Comparison of ENCODE assay signal across 25 cellular contexts in genomic region chr1:213275293-213275692, GRCh38.
"Had no signal": no experiment of that assay in that cellular context is flagged by ENCODE, and none has a peak within 500 bp of the region (broad histone marks: within the 10 kb centered on the region; RNA-seq: fewer than 3 reads in every experiment).

No MANE protein-coding gene starts in this region.

- FAIRE-seq: urothelium cell line had no signal

- H3K27ac ChIP-seq: stomach, suprapubic skin, testis, thoracic aorta, thyroid gland, tibial artery, tibial nerve, transverse colon, upper lobe of left lung, upper lobe of right lung, uterus, vagina had no signal

- H3K36me3 ChIP-seq: suprapubic skin, thoracic aorta, upper lobe of right lung, uterus had no signal

- DNase-seq: stimulated activated CD4-positive, alpha-beta T cell treated with anti-CD3 and anti-CD28 coated beads, Interleukin-2, amount 100 ng/mL, for 48 hours; stimulated activated CD4-positive, alpha-beta T cell treated with anti-CD3 and anti-CD28 coated beads, Interleukin-4, amount 100 ng/mL, for 1 hour; stimulated activated CD4-positive, alpha-beta T cell treated with anti-CD3 and anti-CD28 coated beads, Interleukin-4, amount 100 ng/mL, for 24 hours; stimulated activated CD4-positive, alpha-beta T cell treated with anti-CD3 and anti-CD28 coated beads, Interleukin-4, amount 100 ng/mL, for 4 hours; stimulated activated CD8-positive, alpha-beta memory T cell treated with anti-CD3 and anti-CD28 coated beads, Interleukin-4, amount 100 ng/mL, for 48 hours; stimulated activated naive B cell treated with anti-CD40 and anti-IgM and Interleukin-4, amounts not matched to agents 10 μg/mL and 1 μg/mL and 100 μg/mL, for 72 hours; stimulated activated naive CD4-positive, alpha-beta T cell; stimulated activated naive CD4-positive, alpha-beta T cell treated with Interleukin-2 at 50 U/mL for 16 hours; stimulated activated naive CD8-positive, alpha-beta T cell treated with anti-CD3 and anti-CD28 coated beads, Interleukin-15, amount 100 ng/mL, for 72 hours; stimulated activated naive CD8-positive, alpha-beta T cell treated with anti-CD3 and anti-CD28 coated beads, Interleukin-15, Interleukin-2, amounts not matched to agents 100 U/mL and 50 U/mL, for 24 hours; stomach; substantia nigra; testis; thyroid gland; tibial artery; transverse colon; trophoblast cell; upper lobe of left lung; upper lobe of right lung; uterus had no signal

- H3K4me3 ChIP-seq: stomach, suprapubic skin, testis, thoracic aorta, thyroid gland, tibial artery, tibial nerve, transverse colon, upper lobe of left lung, upper lobe of right lung, uterus, vagina had no signal

- H3K4me1 ChIP-seq: stomach, suprapubic skin, testis, thyroid gland, tibial artery, tibial nerve, transverse colon, upper lobe of left lung, upper lobe of right lung, uterus, vagina had no signal

- H3K27me3 ChIP-seq: stomach, suprapubic skin, testis, thyroid gland, tibial artery, tibial nerve, transverse colon, upper lobe of left lung, upper lobe of right lung, uterus, vagina had no signal

- H3K9me3 ChIP-seq: stomach, suprapubic skin, testis, thoracic aorta, thyroid gland, tibial artery, tibial nerve, transverse colon, upper lobe of left lung, upper lobe of right lung, uterus, vagina had no signal
